In the genomic region with DNA sequence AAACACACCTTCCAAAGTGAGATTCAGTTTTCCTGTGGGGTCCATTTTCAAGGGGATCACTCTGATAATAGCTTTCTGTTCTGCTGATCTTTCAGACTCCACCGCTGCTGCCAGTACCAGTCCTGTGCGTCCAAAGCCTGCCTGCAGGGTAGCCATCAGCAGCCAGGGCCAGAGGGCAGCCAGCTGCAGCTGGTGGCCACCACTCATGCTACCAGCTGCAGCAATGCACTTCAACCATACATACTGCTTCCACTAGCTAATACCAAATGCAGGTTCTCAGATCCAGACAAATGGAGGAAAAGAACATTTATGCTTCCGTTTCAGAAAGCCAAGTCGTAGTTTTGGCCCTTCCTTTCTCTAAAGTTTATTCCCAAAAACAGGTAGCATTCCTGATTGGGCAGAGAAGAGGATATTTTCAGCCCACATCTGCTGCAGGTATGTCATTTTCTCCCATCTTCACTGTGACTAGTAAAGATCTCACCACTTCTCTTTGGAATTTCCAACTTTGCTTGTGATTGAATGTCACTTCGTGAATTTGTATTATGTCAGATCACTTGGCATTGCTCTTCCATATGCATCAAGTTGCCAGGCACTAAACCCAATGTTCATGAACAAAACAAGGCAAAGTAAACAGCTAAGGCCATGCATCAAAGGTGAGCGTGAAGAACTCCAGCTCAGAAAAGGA, we compare ENCODE assay signal across 1 cellular context.
TF ChIP-seq lines count a peak whose summit lies in the region.

No MANE protein-coding gene starts in this region.

TF ChIP-seq in HepG2, 621 proteins besides CTCF, POLR2A, EP300 and RAD21 (continued from another document and continues in another):
- TF ChIP-seq, protein P1, sequence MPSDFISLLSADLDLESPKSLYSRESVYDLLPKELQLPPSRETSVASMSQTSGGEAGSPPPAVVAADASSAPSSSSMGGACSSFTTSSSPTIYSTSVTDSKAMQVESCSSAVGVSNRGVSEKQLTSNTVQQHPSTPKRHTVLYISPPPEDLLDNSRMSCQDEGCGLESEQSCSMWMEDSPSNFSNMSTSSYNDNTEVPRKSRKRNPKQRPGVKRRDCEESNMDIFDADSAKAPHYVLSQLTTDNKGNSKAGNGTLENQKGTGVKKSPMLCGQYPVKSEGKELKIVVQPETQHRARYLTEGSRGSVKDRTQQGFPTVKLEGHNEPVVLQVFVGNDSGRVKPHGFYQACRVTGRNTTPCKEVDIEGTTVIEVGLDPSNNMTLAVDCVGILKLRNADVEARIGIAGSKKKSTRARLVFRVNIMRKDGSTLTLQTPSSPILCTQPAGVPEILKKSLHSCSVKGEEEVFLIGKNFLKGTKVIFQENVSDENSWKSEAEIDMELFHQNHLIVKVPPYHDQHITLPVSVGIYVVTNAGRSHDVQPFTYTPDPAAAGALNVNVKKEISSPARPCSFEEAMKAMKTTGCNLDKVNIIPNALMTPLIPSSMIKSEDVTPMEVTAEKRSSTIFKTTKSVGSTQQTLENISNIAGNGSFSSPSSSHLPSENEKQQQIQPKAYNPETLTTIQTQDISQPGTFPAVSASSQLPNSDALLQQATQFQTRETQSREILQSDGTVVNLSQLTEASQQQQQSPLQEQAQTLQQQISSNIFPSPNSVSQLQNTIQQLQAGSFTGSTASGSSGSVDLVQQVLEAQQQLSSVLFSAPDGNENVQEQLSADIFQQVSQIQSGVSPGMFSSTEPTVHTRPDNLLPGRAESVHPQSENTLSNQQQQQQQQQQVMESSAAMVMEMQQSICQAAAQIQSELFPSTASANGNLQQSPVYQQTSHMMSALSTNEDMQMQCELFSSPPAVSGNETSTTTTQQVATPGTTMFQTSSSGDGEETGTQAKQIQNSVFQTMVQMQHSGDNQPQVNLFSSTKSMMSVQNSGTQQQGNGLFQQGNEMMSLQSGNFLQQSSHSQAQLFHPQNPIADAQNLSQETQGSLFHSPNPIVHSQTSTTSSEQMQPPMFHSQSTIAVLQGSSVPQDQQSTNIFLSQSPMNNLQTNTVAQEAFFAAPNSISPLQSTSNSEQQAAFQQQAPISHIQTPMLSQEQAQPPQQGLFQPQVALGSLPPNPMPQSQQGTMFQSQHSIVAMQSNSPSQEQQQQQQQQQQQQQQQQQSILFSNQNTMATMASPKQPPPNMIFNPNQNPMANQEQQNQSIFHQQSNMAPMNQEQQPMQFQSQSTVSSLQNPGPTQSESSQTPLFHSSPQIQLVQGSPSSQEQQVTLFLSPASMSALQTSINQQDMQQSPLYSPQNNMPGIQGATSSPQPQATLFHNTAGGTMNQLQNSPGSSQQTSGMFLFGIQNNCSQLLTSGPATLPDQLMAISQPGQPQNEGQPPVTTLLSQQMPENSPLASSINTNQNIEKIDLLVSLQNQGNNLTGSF (CRISPR knock-in tag; IDR thresholded peaks at IDR 0.05) = no peak
- TF ChIP-seq, protein P2, sequence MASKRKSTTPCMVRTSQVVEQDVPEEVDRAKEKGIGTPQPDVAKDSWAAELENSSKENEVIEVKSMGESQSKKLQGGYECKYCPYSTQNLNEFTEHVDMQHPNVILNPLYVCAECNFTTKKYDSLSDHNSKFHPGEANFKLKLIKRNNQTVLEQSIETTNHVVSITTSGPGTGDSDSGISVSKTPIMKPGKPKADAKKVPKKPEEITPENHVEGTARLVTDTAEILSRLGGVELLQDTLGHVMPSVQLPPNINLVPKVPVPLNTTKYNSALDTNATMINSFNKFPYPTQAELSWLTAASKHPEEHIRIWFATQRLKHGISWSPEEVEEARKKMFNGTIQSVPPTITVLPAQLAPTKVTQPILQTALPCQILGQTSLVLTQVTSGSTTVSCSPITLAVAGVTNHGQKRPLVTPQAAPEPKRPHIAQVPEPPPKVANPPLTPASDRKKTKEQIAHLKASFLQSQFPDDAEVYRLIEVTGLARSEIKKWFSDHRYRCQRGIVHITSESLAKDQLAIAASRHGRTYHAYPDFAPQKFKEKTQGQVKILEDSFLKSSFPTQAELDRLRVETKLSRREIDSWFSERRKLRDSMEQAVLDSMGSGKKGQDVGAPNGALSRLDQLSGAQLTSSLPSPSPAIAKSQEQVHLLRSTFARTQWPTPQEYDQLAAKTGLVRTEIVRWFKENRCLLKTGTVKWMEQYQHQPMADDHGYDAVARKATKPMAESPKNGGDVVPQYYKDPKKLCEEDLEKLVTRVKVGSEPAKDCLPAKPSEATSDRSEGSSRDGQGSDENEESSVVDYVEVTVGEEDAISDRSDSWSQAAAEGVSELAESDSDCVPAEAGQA (IDR thresholded peaks at IDR 0.05; ENCODE audit: low read depth) = no peak
- TF ChIP-seq, protein P2 (CRISPR knock-in tag; IDR thresholded peaks at IDR 0.05; ENCODE audit: borderline replicate concordance) = 0 out of 2 replicates have a peak, but pooled peaks have one; percentile 7
- TF ChIP-seq RFX1 (IDR thresholded peaks at IDR 0.05) (no peak), ISL2 (CRISPR knock-in tag; IDR thresholded peaks at IDR 0.05) (0 out of 2 replicates have a peak, but pooled peaks have one; percentile 43), TEAD3 (CRISPR knock-in tag; optimal IDR thresholded peaks at IDR 0.05; ENCODE audit: borderline replicate concordance) (peak; percentile 28), GATAD1 (CRISPR knock-in tag; IDR thresholded peaks at IDR 0.05) (peak; percentile 9; the same call in 1 of the 2 replicates), SOX5 (CRISPR knock-in tag; IDR thresholded peaks at IDR 0.05; ENCODE audit: borderline replicate concordance) (0 out of 2 replicates have a peak, but pooled peaks have one; percentile 5), BORCS8-MEF2B (CRISPR knock-in tag; IDR thresholded peaks at IDR 0.05) (peak; percentile 48; the same call in 1 of the 2 replicates), EZH2 (conservative IDR thresholded peaks at IDR 0.05; ENCODE audit: low read depth, low read length) (no peak), ZNF747 (CRISPR knock-in tag; IDR thresholded peaks at IDR 0.05; ENCODE audit: borderline replicate concordance) (0 out of 2 replicates have a peak, but pooled peaks have one; percentile 43), NFE2 (CRISPR knock-in tag; IDR thresholded peaks at IDR 0.05) (no peak), ZNF12 (CRISPR knock-in tag; IDR thresholded peaks at IDR 0.05) (peak; percentile 67; the same call in 1 of the 2 replicates), SMARCE1 (IDR thresholded peaks at IDR 0.05; ENCODE audit: borderline replicate concordance) (no peak), KDM1A (CRISPR knock-in tag; IDR thresholded peaks at IDR 0.05) (no peak), TP53 (CRISPR knock-in tag; conservative IDR thresholded peaks at IDR 0.05) (no peak), HOXA7 (CRISPR knock-in tag; IDR thresholded peaks at IDR 0.05) (no peak), TAF1 (CRISPR knock-in tag; IDR thresholded peaks at IDR 0.05) (peak; percentile 69), ZBTB8A (CRISPR knock-in tag; IDR thresholded peaks at IDR 0.05; ENCODE audit: borderline replicate concordance, low read depth) (no peak), FOXO1 (CRISPR knock-in tag; IDR thresholded peaks at IDR 0.05) (no peak), ZNF768 (CRISPR knock-in tag; IDR thresholded peaks at IDR 0.05) (peak; percentile 76; the same call in 1 of the 2 replicates), ARHGAP35 (CRISPR knock-in tag; IDR thresholded peaks at IDR 0.05; ENCODE audit: borderline replicate concordance) (no peak), SMAD3 (CRISPR knock-in tag; IDR thresholded peaks at IDR 0.05) (no peak; the same call in none of the 2 replicates)
- TF ChIP-seq, protein P3, sequence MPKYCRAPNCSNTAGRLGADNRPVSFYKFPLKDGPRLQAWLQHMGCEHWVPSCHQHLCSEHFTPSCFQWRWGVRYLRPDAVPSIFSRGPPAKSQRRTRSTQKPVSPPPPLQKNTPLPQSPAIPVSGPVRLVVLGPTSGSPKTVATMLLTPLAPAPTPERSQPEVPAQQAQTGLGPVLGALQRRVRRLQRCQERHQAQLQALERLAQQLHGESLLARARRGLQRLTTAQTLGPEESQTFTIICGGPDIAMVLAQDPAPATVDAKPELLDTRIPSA (CRISPR knock-in tag; IDR thresholded peaks at IDR 0.05; ENCODE audit: borderline replicate concordance) = no peak
- TF ChIP-seq, protein P4, sequence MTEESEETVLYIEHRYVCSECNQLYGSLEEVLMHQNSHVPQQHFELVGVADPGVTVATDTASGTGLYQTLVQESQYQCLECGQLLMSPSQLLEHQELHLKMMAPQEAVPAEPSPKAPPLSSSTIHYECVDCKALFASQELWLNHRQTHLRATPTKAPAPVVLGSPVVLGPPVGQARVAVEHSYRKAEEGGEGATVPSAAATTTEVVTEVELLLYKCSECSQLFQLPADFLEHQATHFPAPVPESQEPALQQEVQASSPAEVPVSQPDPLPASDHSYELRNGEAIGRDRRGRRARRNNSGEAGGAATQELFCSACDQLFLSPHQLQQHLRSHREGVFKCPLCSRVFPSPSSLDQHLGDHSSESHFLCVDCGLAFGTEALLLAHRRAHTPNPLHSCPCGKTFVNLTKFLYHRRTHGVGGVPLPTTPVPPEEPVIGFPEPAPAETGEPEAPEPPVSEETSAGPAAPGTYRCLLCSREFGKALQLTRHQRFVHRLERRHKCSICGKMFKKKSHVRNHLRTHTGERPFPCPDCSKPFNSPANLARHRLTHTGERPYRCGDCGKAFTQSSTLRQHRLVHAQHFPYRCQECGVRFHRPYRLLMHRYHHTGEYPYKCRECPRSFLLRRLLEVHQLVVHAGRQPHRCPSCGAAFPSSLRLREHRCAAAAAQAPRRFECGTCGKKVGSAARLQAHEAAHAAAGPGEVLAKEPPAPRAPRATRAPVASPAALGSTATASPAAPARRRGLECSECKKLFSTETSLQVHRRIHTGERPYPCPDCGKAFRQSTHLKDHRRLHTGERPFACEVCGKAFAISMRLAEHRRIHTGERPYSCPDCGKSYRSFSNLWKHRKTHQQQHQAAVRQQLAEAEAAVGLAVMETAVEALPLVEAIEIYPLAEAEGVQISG (CRISPR knock-in tag; IDR thresholded peaks at IDR 0.05) = peak; percentile 68
- TF ChIP-seq, protein P5, sequence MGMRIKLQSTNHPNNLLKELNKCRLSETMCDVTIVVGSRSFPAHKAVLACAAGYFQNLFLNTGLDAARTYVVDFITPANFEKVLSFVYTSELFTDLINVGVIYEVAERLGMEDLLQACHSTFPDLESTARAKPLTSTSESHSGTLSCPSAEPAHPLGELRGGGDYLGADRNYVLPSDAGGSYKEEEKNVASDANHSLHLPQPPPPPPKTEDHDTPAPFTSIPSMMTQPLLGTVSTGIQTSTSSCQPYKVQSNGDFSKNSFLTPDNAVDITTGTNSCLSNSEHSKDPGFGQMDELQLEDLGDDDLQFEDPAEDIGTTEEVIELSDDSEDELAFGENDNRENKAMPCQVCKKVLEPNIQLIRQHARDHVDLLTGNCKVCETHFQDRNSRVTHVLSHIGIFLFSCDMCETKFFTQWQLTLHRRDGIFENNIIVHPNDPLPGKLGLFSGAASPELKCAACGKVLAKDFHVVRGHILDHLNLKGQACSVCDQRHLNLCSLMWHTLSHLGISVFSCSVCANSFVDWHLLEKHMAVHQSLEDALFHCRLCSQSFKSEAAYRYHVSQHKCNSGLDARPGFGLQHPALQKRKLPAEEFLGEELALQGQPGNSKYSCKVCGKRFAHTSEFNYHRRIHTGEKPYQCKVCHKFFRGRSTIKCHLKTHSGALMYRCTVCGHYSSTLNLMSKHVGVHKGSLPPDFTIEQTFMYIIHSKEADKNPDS (CRISPR knock-in tag; IDR thresholded peaks at IDR 0.05) = no peak
- TF ChIP-seq, protein P6, sequence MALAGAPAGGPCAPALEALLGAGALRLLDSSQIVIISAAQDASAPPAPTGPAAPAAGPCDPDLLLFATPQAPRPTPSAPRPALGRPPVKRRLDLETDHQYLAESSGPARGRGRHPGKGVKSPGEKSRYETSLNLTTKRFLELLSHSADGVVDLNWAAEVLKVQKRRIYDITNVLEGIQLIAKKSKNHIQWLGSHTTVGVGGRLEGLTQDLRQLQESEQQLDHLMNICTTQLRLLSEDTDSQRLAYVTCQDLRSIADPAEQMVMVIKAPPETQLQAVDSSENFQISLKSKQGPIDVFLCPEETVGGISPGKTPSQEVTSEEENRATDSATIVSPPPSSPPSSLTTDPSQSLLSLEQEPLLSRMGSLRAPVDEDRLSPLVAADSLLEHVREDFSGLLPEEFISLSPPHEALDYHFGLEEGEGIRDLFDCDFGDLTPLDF (CRISPR knock-in tag; IDR thresholded peaks at IDR 0.05) = no peak; the same call in 1 of the 2 replicates
- TF ChIP-seq, protein P7, sequence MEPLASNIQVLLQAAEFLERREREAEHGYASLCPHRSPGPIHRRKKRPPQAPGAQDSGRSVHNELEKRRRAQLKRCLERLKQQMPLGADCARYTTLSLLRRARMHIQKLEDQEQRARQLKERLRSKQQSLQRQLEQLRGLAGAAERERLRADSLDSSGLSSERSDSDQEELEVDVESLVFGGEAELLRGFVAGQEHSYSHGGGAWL (CRISPR knock-in tag; IDR thresholded peaks at IDR 0.05) = no peak
- TF ChIP-seq, protein P8, sequence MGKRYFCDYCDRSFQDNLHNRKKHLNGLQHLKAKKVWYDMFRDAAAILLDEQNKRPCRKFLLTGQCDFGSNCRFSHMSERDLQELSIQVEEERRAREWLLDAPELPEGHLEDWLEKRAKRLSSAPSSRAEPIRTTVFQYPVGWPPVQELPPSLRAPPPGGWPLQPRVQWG (CRISPR knock-in tag; IDR thresholded peaks at IDR 0.05; ENCODE audit: borderline replicate concordance, low read depth) = no peak
- TF ChIP-seq, protein P9, sequence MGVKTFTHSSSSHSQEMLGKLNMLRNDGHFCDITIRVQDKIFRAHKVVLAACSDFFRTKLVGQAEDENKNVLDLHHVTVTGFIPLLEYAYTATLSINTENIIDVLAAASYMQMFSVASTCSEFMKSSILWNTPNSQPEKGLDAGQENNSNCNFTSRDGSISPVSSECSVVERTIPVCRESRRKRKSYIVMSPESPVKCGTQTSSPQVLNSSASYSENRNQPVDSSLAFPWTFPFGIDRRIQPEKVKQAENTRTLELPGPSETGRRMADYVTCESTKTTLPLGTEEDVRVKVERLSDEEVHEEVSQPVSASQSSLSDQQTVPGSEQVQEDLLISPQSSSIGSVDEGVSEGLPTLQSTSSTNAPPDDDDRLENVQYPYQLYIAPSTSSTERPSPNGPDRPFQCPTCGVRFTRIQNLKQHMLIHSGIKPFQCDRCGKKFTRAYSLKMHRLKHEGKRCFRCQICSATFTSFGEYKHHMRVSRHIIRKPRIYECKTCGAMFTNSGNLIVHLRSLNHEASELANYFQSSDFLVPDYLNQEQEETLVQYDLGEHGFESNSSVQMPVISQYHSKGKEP (CRISPR knock-in tag; IDR thresholded peaks at IDR 0.05) = no peak
- TF ChIP-seq, protein P10, sequence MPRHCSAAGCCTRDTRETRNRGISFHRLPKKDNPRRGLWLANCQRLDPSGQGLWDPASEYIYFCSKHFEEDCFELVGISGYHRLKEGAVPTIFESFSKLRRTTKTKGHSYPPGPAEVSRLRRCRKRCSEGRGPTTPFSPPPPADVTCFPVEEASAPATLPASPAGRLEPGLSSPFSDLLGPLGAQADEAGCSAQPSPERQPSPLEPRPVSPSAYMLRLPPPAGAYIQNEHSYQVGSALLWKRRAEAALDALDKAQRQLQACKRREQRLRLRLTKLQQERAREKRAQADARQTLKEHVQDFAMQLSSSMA (CRISPR knock-in tag; IDR thresholded peaks at IDR 0.05) = 0 out of 2 replicates have a peak, but pooled peaks have one; percentile 47
